25 cellular contexts compared by ENCODE assay signal in the genomic region with DNA sequence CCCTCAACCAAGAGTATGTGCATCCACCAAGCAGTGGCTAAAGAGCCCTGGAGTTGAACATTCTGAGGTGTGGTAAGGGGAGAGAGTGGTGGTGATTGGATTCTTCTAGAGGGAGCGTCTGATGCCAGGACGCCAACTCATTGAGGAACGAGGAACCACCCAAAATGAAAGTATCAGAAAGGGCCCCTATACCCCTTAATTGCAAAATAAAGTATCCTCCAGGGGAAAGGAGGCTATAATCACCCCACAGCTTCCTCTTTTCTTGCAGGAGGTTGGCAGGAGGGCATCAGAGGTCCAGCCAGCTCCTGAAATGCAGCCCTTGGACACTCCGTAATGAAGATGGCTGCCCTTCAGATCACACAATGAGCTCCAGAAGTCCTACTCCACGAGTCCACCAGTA. TPM values are rescaled to one million over a fixed set of nuclear protein-coding genes. Genes with fewer than 3 reads are reported as not detected.
DNase-seq lines count a peak whose midpoint lies in the region; ATAC-seq and TF ChIP-seq lines count a peak whose summit lies in the region.
"Had no signal": no experiment of that assay in that cellular context is flagged by ENCODE, and none has a peak within 500 bp of the region (broad histone marks: within the 10 kb centered on the region; RNA-seq: fewer than 3 reads in every experiment).

No MANE protein-coding gene starts in this region.

- no peak overlapping the region for H4K8ac ChIP-seq in IMR-90 (ENCODE audit: low read depth in 2 of 2, low read length in 2 of 2)

- no peak overlapping the region for H2BK20ac ChIP-seq in IMR-90 (ENCODE audit: low read depth, low read length)

- TF ChIP-seq CTCF in IMR-90 (conservative IDR thresholded peaks at IDR 0.05; ENCODE audit: low read depth, low read length) = no peak
- TF ChIP-seq CTCF in activated B cell treated with CpG ODN at 0.5 μM for 24 hours (IDR thresholded peaks at IDR 0.05) = no peak
- no peak for TF ChIP-seq CTCF in natural killer cell (IDR thresholded peaks at IDR 0.05)

- H3K9me3 Mint-ChIP-seq in activated B cell treated with CpG ODN at 0.5 μM for 24 hours (no peaks in the 10 kb centered on the region), natural killer cell (no peaks in the 10 kb centered on the region)
- H3K9me3 Mint-ChIP-seq: T-helper 1 cell treated with Interleukin-12 subunit alpha and Interleukin-12 subunit beta and Interleukin-4 antibody, amounts not matched to agents 30 μg/mL and 1 μg/mL, for 36 hours had no signal

- no peak overlapping the region for H3K56ac ChIP-seq in IMR-90 (ENCODE audit: extremely low read depth, insufficient read depth, low read length)

- H3K4me3 Mint-ChIP-seq in activated B cell treated with CpG ODN at 0.5 μM for 24 hours (no peak overlapping the region), natural killer cell (no peak overlapping the region)
- H3K4me3 Mint-ChIP-seq: T-helper 1 cell treated with Interleukin-12 subunit alpha and Interleukin-12 subunit beta and Interleukin-4 antibody, amounts not matched to agents 30 μg/mL and 1 μg/mL, for 36 hours had no signal

- H3K79me1 ChIP-seq in IMR-90 (ENCODE audit: low read depth in 1 of 2, low read length in 2 of 2) = no peaks in the 10 kb centered on the region

- intact Hi-C loops in IMR-90 (cut with micrococcal nuclease) (no loop called here), activated B cell treated with CpG ODN at 0.5 μM for 24 hours (cut with micrococcal nuclease) (no loop called here), natural killer cell (cut with micrococcal nuclease) (no loop called here)

- H3K27ac ChIP-seq in BLaER1 (no peak overlapping the region), IMR-90 (ENCODE audit: insufficient read depth, low read length) (no peak overlapping the region)
- H3K27ac ChIP-seq: A549, KMS-11 had no signal

- POLR2A ChIA-PET in IMR-90 (lab: Charles Lee; ENCODE audit: unreplicated experiment) = no interaction called here
- POLR2A ChIA-PET in activated B cell treated with CpG ODN at 0.5 μM for 24 hours (lab: Charles Lee) = no interaction called here

- no TSS peak for BruUV-seq in IMR-90 (replicated peaks; lab: Mats Ljungman, UMichigan)

- H3K4me3 ChIP-seq in BLaER1 = no peak overlapping the region
- H3K4me3 ChIP-seq in IMR-90 (ENCODE audit: insufficient read depth, low read depth, low read length) = no peak overlapping the region
- H3K4me3 ChIP-seq: A549 had no signal

- H3K14ac ChIP-seq in IMR-90 (replicated peaks; ENCODE audit: low read depth, low read length) = no peak overlapping the region

- no peaks in the 10 kb centered on the region for H3K27me3 ChIP-seq in BLaER1
- H3K27me3 ChIP-seq in IMR-90 (ENCODE audit: control insufficient read depth, insufficient read depth, low read length) = peaks cover 7% of the 10 kb centered on the region

- no peak for TF ChIP-seq RAD21 in IMR-90 (IDR thresholded peaks at IDR 0.05; ENCODE audit: low read length)

- no peaks in the 10 kb centered on the region for H3K9me3 ChIP-seq in BLaER1
- H3K9me3 ChIP-seq in IMR-90 (ENCODE audit: control insufficient read depth, insufficient read depth, low read length) = no peaks in the 10 kb centered on the region
- H3K9me3 ChIP-seq: A549 had no signal

- H3K36me3 ChIP-seq in BLaER1 = no peaks in the 10 kb centered on the region
- no peaks in the 10 kb centered on the region for H3K36me3 ChIP-seq in IMR-90 (ENCODE audit: control insufficient read depth, insufficient read depth, low read length)

- dilution Hi-C loops in IMR-90 (cut with HindIII; ENCODE audit: low sequenced_read_pairs, unreplicated experiment) = no loop called here

- in situ Hi-C loops in IMR-90 (cut with MboI; ENCODE audit: low sequenced_read_pairs) = no loop called here

- H4K20me1 ChIP-seq in BLaER1 (no peaks in the 10 kb centered on the region), IMR-90 (ENCODE audit: insufficient read depth, low read length) (no peaks in the 10 kb centered on the region)

- no peaks in the 10 kb centered on the region for H3K36me3 Mint-ChIP-seq in activated B cell treated with CpG ODN at 0.5 μM for 24 hours (ENCODE audit: low read depth)
- no peaks in the 10 kb centered on the region for H3K36me3 Mint-ChIP-seq in natural killer cell
- H3K36me3 Mint-ChIP-seq: CD14-positive monocyte had no signal

- H2BK15ac ChIP-seq in IMR-90 (ENCODE audit: low read depth, low read length) = no peak overlapping the region

- no peak for TF ChIP-seq POLR2A in IMR-90 (IDR thresholded peaks at IDR 0.05; ENCODE audit: low read depth, low read length)

- H4K91ac ChIP-seq in IMR-90 (ENCODE audit: insufficient read depth, low read depth, low read length) = no peak overlapping the region

- no peak overlapping the region for H3K4ac ChIP-seq in IMR-90 (ENCODE audit: low read depth, low read length)

- no peak overlapping the region for H2AK9ac ChIP-seq in IMR-90 (replicated peaks; ENCODE audit: low read depth, low read length, poor library complexity)

- H2BK120ac ChIP-seq in IMR-90 (ENCODE audit: low read depth, low read length) = no peak overlapping the region

- CTCF ChIA-PET in IMR-90 (lab: Yijun Ruan, JAX) (interaction anchor here (0.6 kb wide), 1 partner anchor 14 kb away, joined by 3 read pairs; no protein-coding TSS in a partner anchor), activated B cell treated with CpG ODN at 0.5 μM for 24 hours (lab: Charles Lee) (no interaction called here)

- ATAC-seq in IMR-90 (ENCODE audit: low read depth) = no peak
- peak; percentile 10 for ATAC-seq in activated B cell treated with CpG ODN at 0.5 μM for 24 hours (ENCODE audit: low read depth)
- ATAC-seq in GM21447 (IDR thresholded peaks at IDR 0.05; ENCODE audit: unreplicated experiment) = no peak
- no peak for ATAC-seq in natural killer cell
- ATAC-seq: A549, PC-3, Right ventricle myocardium inferior had no signal

- H3K9me1 ChIP-seq in IMR-90 (ENCODE audit: insufficient read depth, low read length) = no peaks in the 10 kb centered on the region

- WGBS in IMR-90 (ENCODE audit: extremely low coverage in 2 of 2, insufficient read length in 1 of 2), 2 experiments = no CpG with 5 or more reads among the region's 5 CpGs

- H3K4me2 ChIP-seq in BLaER1 = peak overlapping the region; percentile 24
- H3K4me2 ChIP-seq in IMR-90 (ENCODE audit: low read depth, low read length) = no peak overlapping the region
- H3K4me2 ChIP-seq: A549, KMS-11 had no signal

- H2AFZ ChIP-seq in IMR-90 (replicated peaks; ENCODE audit: low read length, poor library complexity) = peak overlapping the region; percentile 23

- H3K4me1 ChIP-seq in BLaER1 (peaks cover 7% of the 10 kb centered on the region; the same call in 1 of the 2 replicates), IMR-90 (ENCODE audit: control insufficient read depth, insufficient read depth, low read length) (no peaks in the 10 kb centered on the region)

- H3K4me1 Mint-ChIP-seq in activated B cell treated with CpG ODN at 0.5 μM for 24 hours = peaks cover 6% of the 10 kb centered on the region
- H3K4me1 Mint-ChIP-seq in natural killer cell = no peaks in the 10 kb centered on the region

- no peak overlapping the region for H3K23ac ChIP-seq in IMR-90 (ENCODE audit: low read depth, low read length)

- no peak overlapping the region for H2BK5ac ChIP-seq in IMR-90 (ENCODE audit: low read depth, low read length, poor library complexity, severe bottlenecking)

- no peak overlapping the region for H4K5ac ChIP-seq in IMR-90 (ENCODE audit: low read depth, low read length)

- no peak overlapping the region for H2AK5ac ChIP-seq in IMR-90 (ENCODE audit: low read depth, low read length)

- H3K9ac ChIP-seq in BLaER1 = no peak overlapping the region
- H3K9ac ChIP-seq in IMR-90 (ENCODE audit: low read depth, low read length) = no peak overlapping the region
- H3K9ac ChIP-seq: KMS-11 had no signal

- H3K27me3 Mint-ChIP-seq in activated B cell treated with CpG ODN at 0.5 μM for 24 hours = peaks cover 7% of the 10 kb centered on the region
- peaks cover 7 to 19% of the 10 kb centered on the region in 2 donors for H3K27me3 Mint-ChIP-seq in natural killer cell (ENCODE audit: low read depth in 2 of 2)

- no peak overlapping the region for H3K18ac ChIP-seq in IMR-90 (ENCODE audit: low read depth, low read length)

- DNase-seq in IMR-90 = no peak
- peak; percentile 54 for DNase-seq in NOMO-1 treated with DMSO at 0.1 percent for 48 hours (lab: John Stamatoyannopoulos, UW; ENCODE audit: unreplicated experiment)
- DNase-seq in activated B cell treated with CpG ODN at 0.5 μM for 24 hours = no peak
- no peak for DNase-seq in natural killer cell
- no peak for DNase-seq in hippocampal formation (lab: John Stamatoyannopoulos, UW)
- DNase-seq: Calu3, DMS79 treated with DMSO at 0.1 percent for 48 hours, GOT3, HCEC 1CT, NCI-H2029 treated with DMSO at 0.1 percent for 48 hours, NCI-H2227 treated with DMSO at 0.1 percent for 48 hours, NCI-H526 treated with DMSO at 0.1 percent for 48 hours, PC-3, SW 1271, T-helper 9 cell had no signal

- H3K27ac Mint-ChIP-seq in activated B cell treated with CpG ODN at 0.5 μM for 24 hours (no peak overlapping the region), natural killer cell (no peak overlapping the region)
- H3K27ac Mint-ChIP-seq: IgD-negative memory B cell; T-helper 1 cell treated with Interleukin-12 subunit alpha and Interleukin-12 subunit beta and Interleukin-4 antibody, amounts not matched to agents 30 μg/mL and 1 μg/mL, for 36 hours had no signal

TF ChIP-seq in IMR-90, 13 proteins besides CTCF, POLR2A, EP300 and RAD21:
- TF ChIP-seq MAFK (IDR thresholded peaks at IDR 0.05; ENCODE audit: low read depth, low read length) = no peak
TF ChIP-seq in IMR-90: peak in this region for 0.

RNA-seq across cellular contexts. Expression of gene KIAA1210, which starts 5.3 kb away (rescaled TPM):
- total RNA-seq in IMR-90 (2012; rRNA removed) = not detected in 2 replicates
- not detected in 2 replicates for polyA plus RNA-seq in IMR-90 (2012; rRNA removed)
- polyA plus RNA-seq in IMR-90 (2012; cell fraction: cytosol; rRNA removed) = not detected in 2 replicates
- polyA plus RNA-seq in IMR-90 (2012; cell fraction: nucleus; rRNA removed; ENCODE audit: low replicate concordance) = not detected in 2 replicates
- total RNA-seq in activated B cell treated with CpG ODN at 0.5 μM for 24 hours = not detected in 2 replicates
- not detected for total RNA-seq in natural killer cell
- total RNA-seq: NCI-H460, Right ventricle myocardium inferior, RPMI7951 had no signal
- polyA plus RNA-seq: CD14-positive monocyte, IgD-negative memory B cell had no signal
